Comparison of ENCODE assay signal across 8 cellular contexts in the genomic region with DNA sequence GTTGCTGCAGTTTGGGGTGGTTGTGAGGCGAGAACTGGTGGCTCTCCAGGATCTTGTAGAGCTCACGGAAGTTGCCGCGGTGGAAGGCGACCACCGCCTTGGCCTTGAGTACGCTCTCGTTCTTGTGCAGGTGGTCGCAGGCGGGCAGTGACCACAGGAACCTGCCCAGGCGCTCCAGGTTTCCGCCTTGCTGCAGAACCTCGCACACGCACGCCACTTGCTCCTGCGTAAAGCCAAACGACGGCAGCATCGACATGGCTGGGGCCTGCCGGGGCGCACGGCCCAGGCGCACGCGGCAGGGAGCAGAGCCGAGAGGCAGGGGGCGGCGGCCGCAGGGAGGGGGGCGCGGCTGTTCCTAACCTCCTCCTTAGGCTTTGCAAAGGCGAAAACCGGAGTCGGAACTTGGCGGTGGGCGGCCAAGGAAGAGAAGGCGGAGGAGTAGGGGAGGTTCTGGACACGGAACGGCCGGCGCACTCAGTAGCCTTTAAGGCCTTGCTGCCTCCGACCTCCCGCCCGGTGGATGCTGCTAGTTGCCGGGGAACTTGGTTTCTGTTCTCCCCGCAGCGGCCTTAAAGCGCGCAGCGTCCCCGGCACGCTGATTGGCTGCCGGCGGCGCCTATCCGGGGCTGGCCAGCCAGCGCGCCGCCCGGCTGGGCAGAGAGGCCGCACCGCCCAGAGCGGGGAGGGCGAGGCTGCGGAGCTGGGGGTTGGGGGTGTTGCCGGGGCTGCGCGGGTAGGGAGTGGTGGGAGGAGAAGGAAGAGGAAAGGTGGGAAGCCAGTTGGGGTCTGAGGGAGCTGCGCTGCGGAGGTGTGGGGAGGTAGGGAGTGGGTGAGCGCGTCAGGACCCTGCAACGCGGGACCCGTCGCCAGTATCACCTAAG. TPM values are rescaled to one million over a fixed set of nuclear protein-coding genes. Genes with fewer than 3 reads are reported as not detected.
DNase-seq lines count a peak whose midpoint lies in the region; ATAC-seq and TF ChIP-seq lines count a peak whose summit lies in the region.

A gene (minus strand): TSS at position 544 of the 881 bp plus-strand sequence. CDS start 288 bp downstream, at position 256.

- no peak within 1 kb of the TSS for H3K4ac ChIP-seq in trophoblast cell (ENCODE audit: low read depth, low read length)

- H3K4me3 ChIP-seq in heart left ventricle (peak within 1 kb of the TSS; percentile 9 to 61 (median 48)), trophoblast cell (ENCODE audit: low read depth, low read length) (peak within 1 kb of the TSS; percentile 60)

- H3K4me3 Mint-ChIP-seq in activated naive CD8-positive, alpha-beta T cell treated with anti-CD3 and anti-CD28 coated beads for 36 hours, result peak within 1 kb of the TSS; percentile 37

- no peak within 1 kb of the TSS for H3K18ac ChIP-seq in trophoblast cell (ENCODE audit: low read length)

- no peak within 1 kb of the TSS for H2BK120ac ChIP-seq in trophoblast cell (ENCODE audit: insufficient read depth, low read length, poor library complexity)

- H3K27ac ChIP-seq in heart left ventricle (no peak within 1 kb of the TSS), trophoblast cell (ENCODE audit: low read depth, low read length) (no peak within 1 kb of the TSS)

- no peaks in the 10 kb centered on the region for H3K36me3 ChIP-seq in heart left ventricle
- H3K36me3 ChIP-seq in trophoblast cell (ENCODE audit: control insufficient read depth in 1 of 2, insufficient read depth in 2 of 2, low read length in 2 of 2), result no peaks in the 10 kb centered on the region

- no peak within 1 kb of the TSS for H2BK5ac ChIP-seq in trophoblast cell (ENCODE audit: low read depth, low read length, poor library complexity)

- TF ChIP-seq CTCF in heart left ventricle (IDR thresholded peaks at IDR 0.05), result no peak

- H3K4me1 Mint-ChIP-seq in activated naive CD8-positive, alpha-beta T cell treated with anti-CD3 and anti-CD28 coated beads for 36 hours, result peaks cover 52% of the 10 kb centered on the region

- no peak within 1 kb of the TSS for H3K14ac ChIP-seq in trophoblast cell (ENCODE audit: low read length)

- no peak within 1 kb of the TSS for H3K23ac ChIP-seq in trophoblast cell (ENCODE audit: low read length)

- peak within 1 kb of the TSS; percentile 30 for H2AFZ ChIP-seq in trophoblast cell (ENCODE audit: insufficient read depth, low read length, poor library complexity)

- no peak within 1 kb of the TSS for H2BK12ac ChIP-seq in trophoblast cell (ENCODE audit: low read length)

- H3K4me1 ChIP-seq in heart left ventricle (peaks cover 6 to 52% (median 35%) of the 10 kb centered on the region in 12 donors), trophoblast cell (ENCODE audit: control insufficient read depth in 1 of 2, insufficient read depth in 2 of 2, low read length in 2 of 2) (peaks cover 15 to 17% of the 10 kb centered on the region in 2 experiments)

- H3K9ac ChIP-seq in trophoblast cell (ENCODE audit: low read length), result no peak within 1 kb of the TSS

- intact Hi-C loops in heart left ventricle (cut with DNase I), result no loop called here

- DNase-seq in stimulated activated CD4-positive, alpha-beta T cell treated with anti-CD3 and anti-CD28 coated beads, Interleukin-15, amount 100 ng/mL, for 24 hours, result peak; percentile 59
- no peak for DNase-seq in stimulated activated CD4-positive, alpha-beta T cell treated with anti-CD3 and anti-CD28 coated beads, Interleukin-12 subunit alpha, Interleukin-12 subunit beta, amount 100 ng/mL, for 4 hours
- peak; percentile 92 for DNase-seq in NCI-H510A (lab: John Stamatoyannopoulos, UW)
- DNase-seq in activated naive CD8-positive, alpha-beta T cell treated with anti-CD3 and anti-CD28 coated beads for 36 hours, result peak; percentile 46
- peak; percentile 36 to 74 (median 57) for DNase-seq in heart left ventricle
- DNase-seq in trophoblast cell, result peak; percentile 51 to 76
- DNase-seq in HT-29 (ENCODE audit: low spot score), result no peak

- H3K79me2 ChIP-seq in trophoblast cell (ENCODE audit: control insufficient read depth, insufficient read depth, low read length, poor library complexity), result no peaks in the 10 kb centered on the region

- H4K8ac ChIP-seq in trophoblast cell (ENCODE audit: low read depth, low read length), result no peak within 1 kb of the TSS

- no peak within 1 kb of the TSS for H2AK5ac ChIP-seq in trophoblast cell (ENCODE audit: low read length)

- no peaks in the 10 kb centered on the region for H3K79me1 ChIP-seq in trophoblast cell (ENCODE audit: low read length)

- H4K91ac ChIP-seq in trophoblast cell (ENCODE audit: low read depth, low read length), result no peak within 1 kb of the TSS

- H3K9me3 Mint-ChIP-seq in activated naive CD8-positive, alpha-beta T cell treated with anti-CD3 and anti-CD28 coated beads for 36 hours, result no peaks in the 10 kb centered on the region

- no peak for TF ChIP-seq POLR2A in heart left ventricle (IDR thresholded peaks at IDR 0.05)

- WGBS in heart left ventricle, 4 donors, result 1 to 2% (median 1%) methylated on average over 57 to 76 of the region's 76 CpGs
- no CpG with 5 or more reads among the region's 76 CpGs for WGBS in trophoblast cell (ENCODE audit: extremely low coverage, insufficient coverage, insufficient read length)

- ATAC-seq in HG03280 (IDR thresholded peaks at IDR 0.05; ENCODE audit: unreplicated experiment), result peak; percentile 54
- peak; percentile 62 to 97 (median 94) for ATAC-seq in heart left ventricle

- H3K9me3 ChIP-seq in heart left ventricle, result no peaks in the 10 kb centered on the region
- H3K9me3 ChIP-seq in trophoblast cell (ENCODE audit: insufficient read depth, low read depth, low read length), result peaks cover 2% of the 10 kb centered on the region

- H3K27me3 Mint-ChIP-seq in activated naive CD8-positive, alpha-beta T cell treated with anti-CD3 and anti-CD28 coated beads for 36 hours, result peaks cover 97% of the 10 kb centered on the region

- H4K12ac ChIP-seq in trophoblast cell (ENCODE audit: low read depth, low read length), result no peak within 1 kb of the TSS

- H3K27me3 ChIP-seq in heart left ventricle (peaks cover 76 to 100% (median 98%) of the 10 kb centered on the region in 9 donors), trophoblast cell (ENCODE audit: insufficient read depth, low read length) (peaks cover 82% of the 10 kb centered on the region)

- no peaks in the 10 kb centered on the region for H3K36me3 Mint-ChIP-seq in activated naive CD8-positive, alpha-beta T cell treated with anti-CD3 and anti-CD28 coated beads for 36 hours

- H3K4me2 ChIP-seq in trophoblast cell (ENCODE audit: low read length), result peak within 1 kb of the TSS; percentile 68

- no peak within 1 kb of the TSS for H3K27ac Mint-ChIP-seq in activated naive CD8-positive, alpha-beta T cell treated with anti-CD3 and anti-CD28 coated beads for 36 hours

RNA-seq across cellular contexts. Expression of the gene that starts here (rescaled TPM):
- not detected for total RNA-seq in activated naive CD8-positive, alpha-beta T cell treated with anti-CD3 and anti-CD28 coated beads for 36 hours
- total RNA-seq in heart left ventricle, result under 1 TPM in 3 of 9 donors, not detected in 6; 0.19 to 0.27 (median 0.25) TPM
- not detected for polyA plus RNA-seq in heart left ventricle
- 0.03 and 0.08 TPM in 2 replicates for polyA plus RNA-seq in trophoblast cell (2013)
- 0.05 TPM in 1 of 2 replicates, not detected in the other for total RNA-seq in HT-29 (2014; rRNA removed; shearing (Covaris generic))

Comparison
In these comparisons a context has a peak if more than half of its experiments do, and no peak if none do; other contexts are left out.
1. DNase-seq: peak in stimulated activated CD4-positive, alpha-beta T cell treated with anti-CD3 and anti-CD28 coated beads, Interleukin-15, amount 100 ng/mL, for 24 hours (single experiment), NCI-H510A (single experiment) and trophoblast cell (2 of 2); none in stimulated activated CD4-positive, alpha-beta T cell treated with anti-CD3 and anti-CD28 coated beads, Interleukin-12 subunit alpha, Interleukin-12 subunit beta, amount 100 ng/mL, for 4 hours (single experiment) and HT-29 (single experiment).
2. Peak in DNase-seq in activated naive CD8-positive, alpha-beta T cell treated with anti-CD3 and anti-CD28 coated beads for 36 hours; RNA of the gene not detected or under 1 TPM.
3. Peak in DNase-seq, ATAC-seq and H3K4me3 ChIP-seq in heart left ventricle; RNA of the gene not detected or under 1 TPM.